ENCODE assay signal across 8 cellular contexts in genomic region chr7:72925546-72926120, GRCh38. TPM values are rescaled to one million over a fixed set of nuclear protein-coding genes. Genes with fewer than 3 reads are reported as not detected.
A peak's percentile ranks its signal among the peaks of the same experiment; 100 is the strongest.
DNase-seq lines count a peak whose midpoint lies in the region; ATAC-seq and TF ChIP-seq lines count a peak whose summit lies in the region.

No MANE protein-coding gene starts in this region.

- peaks cover 3% of the 10 kb centered on the region; the same call in 1 of the 2 replicates for H3K36me3 ChIP-seq in Caco-2 (ENCODE audit: control insufficient read depth, insufficient read depth, low read length)
- H3K36me3 ChIP-seq in left lung: peaks cover 0 to 48% of the 10 kb centered on the region in 2 donors
- H3K36me3 ChIP-seq in thoracic aorta: peaks cover 20% of the 10 kb centered on the region

- in situ Hi-C loops in astrocyte of the cerebellum (cut with HindIII; ENCODE audit: low sequenced_read_pairs): no loop called here

- ATAC-seq in left lung (no peak), thoracic aorta (ENCODE audit: insufficient number of reproducible peaks, low FRiP score, low read depth) (peak; percentile 6)

- POLR2A ChIA-PET in Caco-2 (lab: Charles Lee): no interaction called here

- peak overlapping the region; percentile 56 for H3K4me3 ChIP-seq in Caco-2 (ENCODE audit: low read depth, low read length)
- peak overlapping the region; percentile 76 for H3K4me3 ChIP-seq in astrocyte of the cerebellum (ENCODE audit: low read depth, low read length)
- peak overlapping the region; percentile 64 to 90 for H3K4me3 ChIP-seq in left lung
- peak overlapping the region; percentile 91 for H3K4me3 ChIP-seq in thoracic aorta

- DNase-seq in Caco-2: no peak
- DNase-seq in HT-29 (ENCODE audit: low spot score): peak; percentile 22
- no peak for DNase-seq in astrocyte of the cerebellum (ENCODE audit: low read depth)
- no peak for DNase-seq in left lung
- no peak for DNase-seq in thoracic aorta (ENCODE audit: low spot score)
- DNase-seq in dedifferentiated amniotic fluid mesenchymal stem cell (ENCODE audit: extremely low spot score): no peak
- no peak for DNase-seq in activated CD4-positive, alpha-beta T cell treated with anti-CD3 and anti-CD28 coated beads, Interleukin-2, amount 50 U/mL, for 48 hours
- DNase-seq in NCI-H1694 treated with DMSO at 0.1 percent for 48 hours (lab: John Stamatoyannopoulos, UW): no peak

- peaks cover 7% of the 10 kb centered on the region for H3K4me1 Mint-ChIP-seq in Caco-2 (ENCODE audit: low read depth, unreplicated experiment)

- peak overlapping the region; percentile 89 to 94 for H3K27ac ChIP-seq in left lung
- H3K27ac ChIP-seq in thoracic aorta: peak overlapping the region; percentile 84 to 90

- H3K4me1 ChIP-seq in Caco-2 (no peaks in the 10 kb centered on the region), left lung (peaks cover 6 to 21% of the 10 kb centered on the region in 2 donors), thoracic aorta (ENCODE audit: control insufficient read depth in 1 of 2, low read depth in 2 of 2) (peaks cover 15 to 16% of the 10 kb centered on the region in 2 donors)

- H3K27me3 ChIP-seq in Caco-2 (replicated peaks; ENCODE audit: control insufficient read depth, insufficient read depth, low read length) (no peaks in the 10 kb centered on the region), left lung (no peaks in the 10 kb centered on the region), thoracic aorta (replicated peaks; ENCODE audit: insufficient read depth) (no peaks in the 10 kb centered on the region)

- peaks cover 75% of the 10 kb centered on the region for H3K36me3 Mint-ChIP-seq in Caco-2 (ENCODE audit: insufficient read depth, unreplicated experiment)

- H3K27ac Mint-ChIP-seq in Caco-2 (ENCODE audit: unreplicated experiment): peak overlapping the region; percentile 99

- no peaks in the 10 kb centered on the region for H3K9me3 Mint-ChIP-seq in Caco-2 (ENCODE audit: unreplicated experiment)

- no TSS peak for BruUV-seq in Caco-2 (replicated peaks; lab: Mats Ljungman, UMichigan)

- H3K27me3 Mint-ChIP-seq in Caco-2 (ENCODE audit: insufficient read depth, unreplicated experiment): no peaks in the 10 kb centered on the region

- TF ChIP-seq CTCF in Caco-2 (IDR thresholded peaks at IDR 0.05; ENCODE audit: insufficient read depth in 1 of 2, low read depth in 1 of 2, low read length in 1 of 2, severe bottlenecking in 1 of 2, unreplicated experiment in 1 of 2) (no peak), astrocyte of the cerebellum (IDR thresholded peaks at IDR 0.05; ENCODE audit: low read depth, low read length, missing control alignments) (no peak), left lung (IDR thresholded peaks at IDR 0.05) (no peak), thoracic aorta (IDR thresholded peaks at IDR 0.05) (no peak)

- H3K4me3 Mint-ChIP-seq in Caco-2 (ENCODE audit: unreplicated experiment): peak overlapping the region; percentile 95

- intact Hi-C loops in Caco-2 (cut with micrococcal nuclease; ENCODE audit: unreplicated experiment) (loop anchor here (2.0 kb wide), 1 partner anchor 47 kb away; no protein-coding TSS in a partner anchor), left lung (cut with DNase I) (no loop called here)

- no peaks in the 10 kb centered on the region for H3K9me3 ChIP-seq in Caco-2
- H3K9me3 ChIP-seq in left lung: no peaks in the 10 kb centered on the region
- no peaks in the 10 kb centered on the region for H3K9me3 ChIP-seq in thoracic aorta

- CTCF ChIA-PET in Caco-2 (lab: Charles Lee): no interaction called here

RNA-seq across cellular contexts. Expression of gene POM121, which starts 0.7 kb away (rescaled TPM):
- total RNA-seq in Caco-2 (2022) (76.8 and 83.1 TPM in 2 replicates), left lung (10 to 100 TPM; 28.8 to 36.4 TPM), thoracic aorta (10 to 100 TPM; 21.5 to 25.5 TPM)
- 17.5 and 18.7 TPM in 2 replicates for total RNA-seq in HT-29 (2014; rRNA removed; shearing (Covaris generic))

RNA-seq across cellular contexts. Expression of gene TRIM74, which starts 43.6 kb away (rescaled TPM):
- total RNA-seq in Caco-2 (2022) (0.39 TPM in 1 of 2 replicates, not detected in the other), left lung (under 1 TPM in 1 of 2 donors, not detected in 1; 0.26 TPM), thoracic aorta (not detected)
- total RNA-seq in HT-29 (2014; rRNA removed; shearing (Covaris generic)): not detected in 2 replicates
